ENCODE assay signal across 13 cellular contexts in genomic region chr4:82515705-82516104, GRCh38. TPM values are rescaled to one million over a fixed set of nuclear protein-coding genes. Genes with fewer than 3 reads are reported as not detected.
DNase-seq lines count a peak whose midpoint lies in the region; ATAC-seq and TF ChIP-seq lines count a peak whose summit lies in the region.
"Had no signal": no experiment of that assay in that cellular context is flagged by ENCODE, and none has a peak within 500 bp of the region (broad histone marks: within the 10 kb centered on the region; RNA-seq: fewer than 3 reads in every experiment).

No MANE protein-coding gene starts in this region.

- H3K36me3 Mint-ChIP-seq in activated CD8-positive, alpha-beta T cell treated with anti-CD3 and anti-CD28 coated beads, Interleukin-2, amount 10 ng/mL, durations not matched to agents 7 days and 5 days (ENCODE audit: low read depth) = no peaks in the 10 kb centered on the region
- H3K36me3 Mint-ChIP-seq: naive thymus-derived CD8-positive, alpha-beta T cell had no signal

- no peak overlapping the region for H3K4me3 Mint-ChIP-seq in activated CD8-positive, alpha-beta T cell treated with anti-CD3 and anti-CD28 coated beads, Interleukin-2, amount 10 ng/mL, durations not matched to agents 7 days and 5 days
- H3K4me3 Mint-ChIP-seq: naive thymus-derived CD8-positive, alpha-beta T cell had no signal

- H3K27ac ChIP-seq in thyroid gland = no peak overlapping the region
- no peak overlapping the region for H3K27ac ChIP-seq in ascending aorta

- H3K9me3 Mint-ChIP-seq in activated CD8-positive, alpha-beta T cell treated with anti-CD3 and anti-CD28 coated beads, Interleukin-2, amount 10 ng/mL, durations not matched to agents 7 days and 5 days (ENCODE audit: insufficient read depth) = no peaks in the 10 kb centered on the region
- H3K9me3 Mint-ChIP-seq: naive thymus-derived CD8-positive, alpha-beta T cell had no signal

- peak; percentile 25 for DNase-seq in NCI-H345 (lab: John Stamatoyannopoulos, UW)
- no peak for DNase-seq in NCI-H345 treated with DMSO at 0.1 percent for 48 hours (lab: John Stamatoyannopoulos, UW; ENCODE audit: unreplicated experiment)
- DNase-seq in cardiac fibroblast (ENCODE audit: low read depth in 2 of 2) = peak; percentile 83 to 95
- DNase-seq in iris pigment epithelial cell (ENCODE audit: low read depth) = peak; percentile 88
- DNase-seq in thyroid gland = peak; percentile 17 to 34
- no peak for DNase-seq in ascending aorta (ENCODE audit: low spot score in 2 of 2)
- no peak for DNase-seq in activated CD8-positive, alpha-beta T cell treated with anti-CD3 and anti-CD28 coated beads, Interleukin-2, amount 10 ng/mL, durations not matched to agents 7 days and 5 days
- DNase-seq: ACHN; activated CD4-positive, alpha-beta T cell treated with anti-CD3 and anti-CD28 coated beads for 1 hour; naive thymus-derived CD8-positive, alpha-beta T cell; NCI-H187 treated with DMSO at 0.1 percent for 48 hours; stimulated activated CD8-positive, alpha-beta memory T cell treated with anti-CD3 and anti-CD28 coated beads, Interleukin-4, amount 100 ng/mL, for 48 hours had no signal

- WGBS in thyroid gland, 2 donors = 31 to 37% methylated on average over 3 of the region's 3 CpGs

- H3K27me3 Mint-ChIP-seq in activated CD8-positive, alpha-beta T cell treated with anti-CD3 and anti-CD28 coated beads, Interleukin-2, amount 10 ng/mL, durations not matched to agents 7 days and 5 days (ENCODE audit: low read depth) = peaks cover 7% of the 10 kb centered on the region

- no peaks in the 10 kb centered on the region for H3K4me1 Mint-ChIP-seq in activated CD8-positive, alpha-beta T cell treated with anti-CD3 and anti-CD28 coated beads, Interleukin-2, amount 10 ng/mL, durations not matched to agents 7 days and 5 days (ENCODE audit: low read depth)
- H3K4me1 Mint-ChIP-seq: naive thymus-derived CD8-positive, alpha-beta T cell had no signal

- no peaks in the 10 kb centered on the region for H3K9me3 ChIP-seq in thyroid gland
- H3K9me3 ChIP-seq in ascending aorta = no peaks in the 10 kb centered on the region

- intact Hi-C loops in thyroid gland (cut with DNase I) = no loop called here
- intact Hi-C loops in ascending aorta (cut with DNase I) = no loop called here

- TF ChIP-seq POLR2A in thyroid gland (IDR thresholded peaks at IDR 0.05) = no peak

- TF ChIP-seq CTCF in cardiac fibroblast (IDR thresholded peaks at IDR 0.05; ENCODE audit: low read depth, low read length) = no peak
- no peak for TF ChIP-seq CTCF in thyroid gland (IDR thresholded peaks at IDR 0.05)
- no peak for TF ChIP-seq CTCF in ascending aorta (IDR thresholded peaks at IDR 0.05)

- H3K4me1 ChIP-seq in thyroid gland (peaks cover 0 to 12% of the 10 kb centered on the region in 2 donors), ascending aorta (no peaks in the 10 kb centered on the region)

- H3K27me3 ChIP-seq in thyroid gland (no peaks in the 10 kb centered on the region), ascending aorta (no peaks in the 10 kb centered on the region)

- CTCF ChIA-PET in activated CD8-positive, alpha-beta T cell treated with anti-CD3 and anti-CD28 coated beads, Interleukin-2, amount 10 ng/mL, durations not matched to agents 7 days and 5 days (lab: Charles Lee) = no interaction called here

- H3K36me3 ChIP-seq in thyroid gland (no peaks in the 10 kb centered on the region), ascending aorta (no peaks in the 10 kb centered on the region)

- ATAC-seq in activated CD8-positive, alpha-beta T cell treated with anti-CD3 and anti-CD28 coated beads, Interleukin-2, amount 10 ng/mL, durations not matched to agents 7 days and 5 days = no peak
- ATAC-seq in HG02852 (IDR thresholded peaks at IDR 0.05; ENCODE audit: unreplicated experiment) = no peak
- ATAC-seq: naive thymus-derived CD8-positive, alpha-beta T cell had no signal

- POLR2A ChIA-PET in activated CD8-positive, alpha-beta T cell treated with anti-CD3 and anti-CD28 coated beads, Interleukin-2, amount 10 ng/mL, durations not matched to agents 7 days and 5 days (lab: Charles Lee) = no interaction called here

- H3K27ac Mint-ChIP-seq in activated CD8-positive, alpha-beta T cell treated with anti-CD3 and anti-CD28 coated beads, Interleukin-2, amount 10 ng/mL, durations not matched to agents 7 days and 5 days = no peak overlapping the region
- H3K27ac Mint-ChIP-seq: naive thymus-derived CD8-positive, alpha-beta T cell had no signal

- H3K4me3 ChIP-seq in cardiac fibroblast (replicated peaks in 1 of 2; ENCODE audit: low read depth in 2 of 2, low read length in 2 of 2) = no peak overlapping the region
- H3K4me3 ChIP-seq in thyroid gland (replicated peaks in 1 of 3) = no peak overlapping the region
- H3K4me3 ChIP-seq in ascending aorta = no peak overlapping the region

RNA-seq across cellular contexts. Expression of gene TMEM150C, which starts 46.1 kb away (rescaled TPM):
- total RNA-seq in thyroid gland (10 to 100 TPM; 18.8 to 27.4 (median 23.6) TPM), ascending aorta (5.4 TPM)
- total RNA-seq in activated CD8-positive, alpha-beta T cell treated with anti-CD3 and anti-CD28 coated beads, Interleukin-2, amount 10 ng/mL, durations not matched to agents 7 days and 5 days = not detected
- total RNA-seq: naive thymus-derived CD8-positive, alpha-beta T cell had no signal

Comparison
In these comparisons a context has a peak if more than half of its experiments do, and no peak if none do; other contexts are left out.
1. DNase-seq: peak in NCI-H345 (single experiment), cardiac fibroblast (2 of 2), iris pigment epithelial cell (single experiment) and thyroid gland (2 of 2); none in NCI-H345 treated with DMSO at 0.1 percent for 48 hours (single experiment), ascending aorta (0 of 2) and activated CD8-positive, alpha-beta T cell treated with anti-CD3 and anti-CD28 coated beads, Interleukin-2, amount 10 ng/mL, durations not matched to agents 7 days and 5 days (single experiment).